8 cellular contexts compared by ENCODE assay signal in the genomic region with DNA sequence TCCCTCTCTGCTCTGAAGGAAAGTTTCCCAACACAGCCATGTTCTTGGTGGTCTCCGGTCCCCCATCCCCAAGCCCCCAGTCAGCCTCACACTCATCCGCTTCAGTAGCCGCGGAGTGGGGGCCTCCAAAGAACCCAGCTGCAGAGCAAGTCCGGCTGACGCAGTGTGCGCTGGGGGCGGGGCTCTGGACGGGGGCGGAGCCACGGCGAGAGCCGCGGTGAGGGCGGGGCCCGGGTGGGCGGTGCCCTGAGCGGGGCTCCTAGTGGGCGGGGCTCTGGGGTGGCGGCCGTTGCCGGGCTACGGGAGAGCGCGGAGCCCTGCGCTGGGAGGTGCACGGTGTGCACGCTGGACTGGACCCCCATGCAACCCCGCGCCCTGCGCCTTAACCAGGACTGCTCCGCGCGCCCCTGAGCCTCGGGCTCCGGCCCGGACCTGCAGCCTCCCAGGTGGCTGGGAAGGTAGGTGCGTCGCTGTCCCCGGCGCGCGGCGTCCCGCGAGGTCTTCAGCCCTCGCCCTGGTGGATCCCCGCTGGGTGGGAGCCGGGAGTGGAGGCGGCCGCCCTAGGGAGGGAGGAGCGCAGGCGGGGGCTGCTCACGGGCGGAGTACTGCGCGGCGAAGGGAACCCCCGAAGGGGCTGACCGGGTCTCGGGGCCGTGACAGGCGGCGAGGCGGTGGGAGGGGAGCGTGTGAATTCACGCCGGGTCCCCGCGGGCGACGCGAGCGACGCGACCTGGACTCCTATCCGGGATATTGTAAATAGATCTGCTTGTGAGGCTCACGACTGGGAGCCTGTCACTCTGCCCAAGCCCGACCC. TPM values are rescaled to one million over a fixed set of nuclear protein-coding genes. Genes with fewer than 3 reads are reported as not detected.
DNase-seq lines count a peak whose midpoint lies in the region; ATAC-seq, FAIRE-seq and TF ChIP-seq lines count a peak whose summit lies in the region.

No MANE protein-coding gene starts in this region.

- no peak for TF ChIP-seq RAD21 in neural cell (conservative IDR thresholded peaks at IDR 0.05)

- H3K79me2 ChIP-seq in neural cell (replicated peaks; ENCODE audit: insufficient read depth, low read length) = no peaks in the 10 kb centered on the region

- no peaks in the 10 kb centered on the region for H3K9me2 ChIP-seq in neural cell (ENCODE audit: insufficient read depth, low read length)

- no peaks in the 10 kb centered on the region for H4K20me1 ChIP-seq in neural cell (ENCODE audit: insufficient read depth)

- peak overlapping the region; percentile 74 for H3K9ac ChIP-seq in HUES6 (ENCODE audit: low read length)
- H3K9ac ChIP-seq in neural cell (ENCODE audit: low read length) = peak overlapping the region; percentile 62

- H3K36me3 Mint-ChIP-seq in stimulated activated naive CD8-positive, alpha-beta T cell treated with anti-CD3 and anti-CD28 coated beads, Interleukin-15, Interleukin-2, amounts not matched to agents 100 ng/mL and 50 ng/mL, for 24 hours (ENCODE audit: low read depth) = no peaks in the 10 kb centered on the region

- no peaks in the 10 kb centered on the region for H3K9me3 ChIP-seq in HUES6 (ENCODE audit: control insufficient read depth, insufficient read depth, low read depth, low read length)
- no peaks in the 10 kb centered on the region for H3K9me3 ChIP-seq in neural cell (ENCODE audit: low read length)

- H3K27me3 ChIP-seq in HUES6 (ENCODE audit: control insufficient read depth, insufficient read depth, low read length) = peaks cover 38% of the 10 kb centered on the region
- H3K27me3 ChIP-seq in neural cell (ENCODE audit: insufficient read depth, low read depth, low read length) = no peaks in the 10 kb centered on the region

- H3K4me1 Mint-ChIP-seq in stimulated activated naive CD8-positive, alpha-beta T cell treated with anti-CD3 and anti-CD28 coated beads, Interleukin-15, Interleukin-2, amounts not matched to agents 100 ng/mL and 50 ng/mL, for 24 hours (ENCODE audit: low read depth) = peaks cover 19% of the 10 kb centered on the region

- no peak overlapping the region for H3K27ac Mint-ChIP-seq in stimulated activated naive CD8-positive, alpha-beta T cell treated with anti-CD3 and anti-CD28 coated beads, Interleukin-15, Interleukin-2, amounts not matched to agents 100 ng/mL and 50 ng/mL, for 24 hours

- peak; percentile 49 for DNase-seq in D721Med (ENCODE audit: insufficient read length, low spot score)
- DNase-seq in RCC 7860 (ENCODE audit: low spot score) = peak; percentile 59
- peak; percentile 88 for DNase-seq in activated T-helper 9 cell treated with anti-CD3 and anti-CD28 coated beads, Interleukin-2, amount 50 U/mL, for 16 hours (ENCODE audit: low read depth)
- peak; percentile 68 for DNase-seq in fibroblast of the conjunctiva (ENCODE audit: low read depth)

- peaks cover 11% of the 10 kb centered on the region; the same call in 1 of the 2 replicates for H3K4me1 ChIP-seq in HUES6 (ENCODE audit: control insufficient read depth, insufficient read depth, low read length)

- FAIRE-seq in D721Med (lab: Jason Lieb, UNC) = no peak
- FAIRE-seq in RCC 7860 (lab: Jason Lieb, UNC) = no peak

- peak overlapping the region; percentile 72 for H3K4me2 ChIP-seq in neural cell (ENCODE audit: low read length)

- peaks cover 50% of the 10 kb centered on the region for H3K27me3 Mint-ChIP-seq in stimulated activated naive CD8-positive, alpha-beta T cell treated with anti-CD3 and anti-CD28 coated beads, Interleukin-15, Interleukin-2, amounts not matched to agents 100 ng/mL and 50 ng/mL, for 24 hours

- no peaks in the 10 kb centered on the region for H3F3A ChIP-seq in neural cell (ENCODE audit: insufficient read depth, low read length, poor library complexity, severe bottlenecking)

- no peak for TF ChIP-seq CTCF in D721Med (IDR thresholded peaks at IDR 0.05; ENCODE audit: insufficient read depth, missing control alignments)
- no peak for TF ChIP-seq CTCF in neural cell (IDR thresholded peaks at IDR 0.05; ENCODE audit: poor library complexity, severe bottlenecking)

- H3K9me3 Mint-ChIP-seq in stimulated activated naive CD8-positive, alpha-beta T cell treated with anti-CD3 and anti-CD28 coated beads, Interleukin-15, Interleukin-2, amounts not matched to agents 100 ng/mL and 50 ng/mL, for 24 hours = no peaks in the 10 kb centered on the region

- no peak for TF ChIP-seq EP300 in neural cell (conservative IDR thresholded peaks at IDR 0.05; ENCODE audit: poor library complexity, severe bottlenecking)

- H2AFZ ChIP-seq in neural cell (ENCODE audit: low read depth, low read length) = peak overlapping the region; percentile 38

- H3K4me3 ChIP-seq in HUES6 (ENCODE audit: low read depth, low read length) (peak overlapping the region; percentile 95), neural cell (ENCODE audit: low read length) (peak overlapping the region; percentile 95)

- no peaks in the 10 kb centered on the region for H3K36me3 ChIP-seq in HUES6 (ENCODE audit: control insufficient read depth, insufficient read depth, low read length)
- H3K36me3 ChIP-seq in neural cell (ENCODE audit: insufficient read depth, low read length) = no peaks in the 10 kb centered on the region

- peak; percentile 85 for ATAC-seq in GM21423 (IDR thresholded peaks at IDR 0.05; ENCODE audit: unreplicated experiment)

- H3K27ac ChIP-seq in HUES6 (ENCODE audit: low read depth, low read length) (no peak overlapping the region), neural cell (ENCODE audit: low read length) (no peak overlapping the region)

- peak overlapping the region; percentile 77 for H3K4me3 Mint-ChIP-seq in stimulated activated naive CD8-positive, alpha-beta T cell treated with anti-CD3 and anti-CD28 coated beads, Interleukin-15, Interleukin-2, amounts not matched to agents 100 ng/mL and 50 ng/mL, for 24 hours

TF ChIP-seq in neural cell, 6 proteins besides CTCF, POLR2A, EP300 and RAD21:
- TF ChIP-seq REST (IDR thresholded peaks at IDR 0.05; ENCODE audit: borderline replicate concordance) (no peak), POLR2AphosphoS5 (IDR thresholded peaks at IDR 0.05) (peak; percentile 11), MXI1 (conservative IDR thresholded peaks at IDR 0.05; ENCODE audit: poor library complexity, severe bottlenecking) (peak; percentile 83), TAF1 (IDR thresholded peaks at IDR 0.05; ENCODE audit: low read depth) (no peak), EZH2 (IDR thresholded peaks at IDR 0.05; ENCODE audit: borderline replicate concordance, insufficient read depth, low read length, poor library complexity, severe bottlenecking) (no peak), SMC3 (conservative IDR thresholded peaks at IDR 0.05; ENCODE audit: poor library complexity) (no peak)

RNA-seq across cellular contexts. Expression of gene TNFRSF19, which starts 9.1 kb away (rescaled TPM):
- 2.3 and 3.3 TPM in 2 replicates for polyA plus RNA-seq in neural cell
- 4.9 and 5.6 TPM in 2 replicates for polyA minus RNA-seq in neural cell
